20 cellular contexts compared by ENCODE assay signal in the genomic region with DNA sequence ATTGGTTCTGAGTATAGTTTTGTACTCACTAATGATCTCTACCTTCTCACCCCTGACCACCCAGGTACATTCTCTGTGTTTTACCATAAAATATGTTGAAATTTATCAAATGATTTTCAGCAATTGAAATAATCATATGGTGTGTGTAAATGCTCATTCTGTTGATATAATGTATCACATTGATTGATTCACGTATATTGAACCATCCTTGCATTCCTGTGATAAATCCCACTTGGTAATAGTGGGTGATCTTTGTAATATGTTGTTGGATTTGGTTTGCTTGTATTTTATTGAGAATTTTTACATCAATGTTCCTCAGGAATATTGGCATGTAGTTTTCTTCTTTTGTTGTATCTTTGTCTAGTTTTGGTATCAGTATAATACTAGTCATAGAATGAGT.
"Had no signal": no experiment of that assay in that cellular context is flagged by ENCODE, and none has a peak within 500 bp of the region (broad histone marks: within the 10 kb centered on the region; RNA-seq: fewer than 3 reads in every experiment).

No MANE protein-coding gene starts in this region.

- H3K27ac ChIP-seq: dorsolateral prefrontal cortex, epithelial cell of prostate, gastrocnemius medialis, prostate gland, sigmoid colon, testis, tibial artery had no signal

- H3K36me3 ChIP-seq: gastrocnemius medialis, prostate gland, sigmoid colon, tibial artery had no signal

- H3K27me3 ChIP-seq: dorsolateral prefrontal cortex, gastrocnemius medialis, sigmoid colon, testis, tibial artery had no signal

- H3K4me1 ChIP-seq: gastrocnemius medialis, prostate gland, testis, tibial artery had no signal

- H3K4me3 ChIP-seq: dorsolateral prefrontal cortex, gastrocnemius medialis, lung, prostate gland, sigmoid colon, testis, tibial artery had no signal

- H3K9me3 ChIP-seq: gastrocnemius medialis, prostate gland, testis had no signal

- DNase-seq: dorsolateral prefrontal cortex; effector CD4-positive, alpha-beta T cell; foreskin fibroblast; gastrocnemius medialis; head of caudate nucleus; kidney; midbrain; naive thymus-derived CD8-positive, alpha-beta T cell; nephron progenitor cell; nucleus accumbens; right cardiac atrium; sigmoid colon; stimulated activated CD4-positive, alpha-beta T cell treated with anti-CD3 and anti-CD28 coated beads, Interleukin-4, amount 100 ng/mL, for 4 hours; stimulated activated naive CD8-positive, alpha-beta T cell treated with anti-CD3 and anti-CD28 coated beads, Interleukin-15, Interleukin-2, amounts not matched to agents 100 U/mL and 50 U/mL, for 24 hours; substantia nigra; testis; tibial artery had no signal
